Comparison of ENCODE assay signal across 8 cellular contexts in the genomic region with DNA sequence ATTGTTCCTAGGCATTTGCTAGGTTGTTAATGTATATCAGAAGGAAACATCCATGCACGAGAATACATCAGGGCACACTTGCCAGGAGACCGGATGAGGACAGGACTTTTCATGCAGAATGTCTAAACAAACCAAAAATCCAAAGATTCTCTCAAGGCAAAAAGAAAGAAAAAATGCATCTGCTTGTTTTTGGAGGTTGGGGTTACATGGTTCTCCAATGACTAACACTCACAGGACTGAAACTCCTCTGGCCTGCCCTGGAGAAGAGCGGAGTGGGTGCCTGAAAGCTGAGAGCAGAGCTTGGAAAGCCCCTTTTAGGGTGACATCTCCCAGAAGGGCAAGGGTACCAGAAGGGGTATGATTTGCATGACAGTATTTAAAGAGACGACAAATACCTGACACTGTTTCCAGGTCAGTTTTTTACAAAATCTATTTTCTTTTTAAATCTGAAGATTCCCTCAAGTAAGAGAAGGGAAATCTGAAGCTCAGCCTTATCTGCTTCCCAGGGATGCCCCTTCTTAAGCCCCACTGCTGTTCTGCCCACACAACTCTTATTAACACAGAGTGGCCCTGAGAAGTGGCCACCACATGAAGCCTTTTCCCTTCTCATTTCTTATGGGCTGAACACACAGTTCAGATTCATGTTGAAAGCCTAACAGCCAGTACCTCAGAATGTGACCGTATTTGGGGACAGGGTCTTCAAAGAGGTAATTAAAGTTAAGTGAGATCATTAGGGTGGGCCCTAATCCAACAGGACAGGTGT.
DNase-seq lines count a peak whose midpoint lies in the region; ATAC-seq and TF ChIP-seq lines count a peak whose summit lies in the region.

No MANE protein-coding gene starts in this region.

- intact Hi-C loops in stomach (cut with DNase I; ENCODE audit: low total_unique reads), result no loop called here

- peaks cover 0 to 16% (median 5%) of the 10 kb centered on the region in 4 donors for H3K4me1 ChIP-seq in stomach

- no peak for TF ChIP-seq CTCF in stomach (IDR thresholded peaks at IDR 0.05)

- TF ChIP-seq POLR2A in stomach (IDR thresholded peaks at IDR 0.05), result no peak

- no peaks in the 10 kb centered on the region for H3K27me3 ChIP-seq in stomach

- no peak overlapping the region for H3K27ac ChIP-seq in stomach

- WGBS in stomach, 5 donors, result 78 to 93% (median 85%) methylated on average over 5 of the region's 5 CpGs

- no peak for TF ChIP-seq EP300 in stomach (IDR thresholded peaks at IDR 0.05)

- peak; percentile 78 for ATAC-seq in GM21390 (IDR thresholded peaks at IDR 0.05; ENCODE audit: unreplicated experiment)
- peak; percentile 95 for ATAC-seq in HG03457 (IDR thresholded peaks at IDR 0.05; ENCODE audit: unreplicated experiment)

- H3K9me3 ChIP-seq in stomach, result no peaks in the 10 kb centered on the region

- H3K36me3 ChIP-seq in stomach, result peaks cover 0 to 12% (median 4%) of the 10 kb centered on the region in 4 donors

- no peak overlapping the region for H3K4me3 ChIP-seq in stomach

- DNase-seq in GM04503 (ENCODE audit: low read depth) (peak; percentile 38), fibroblast of the conjunctiva (ENCODE audit: low read depth) (peak; percentile 10), stomach (no peak), activated gamma-delta T cell treated with Interleukin-2 at 50 U/mL for 16 hours (no peak), NCI-H2171 treated with DMSO at 0.1 percent for 48 hours (lab: John Stamatoyannopoulos, UW) (no peak)
- DNase-seq in activated CD8-positive, alpha-beta memory T cell treated with anti-CD3 and anti-CD28 coated beads for 24 hours, result no peak

Comparison
In these comparisons a context has a peak if more than half of its experiments do, and no peak if none do; other contexts are left out.
1. DNase-seq: peak in GM04503 (single experiment) and fibroblast of the conjunctiva (single experiment); none in activated CD8-positive, alpha-beta memory T cell treated with anti-CD3 and anti-CD28 coated beads for 24 hours (single experiment), stomach (single experiment), activated gamma-delta T cell treated with Interleukin-2 at 50 U/mL for 16 hours (single experiment) and NCI-H2171 treated with DMSO at 0.1 percent for 48 hours (single experiment).